In genomic region chr12:96303656-96304055, GRCh38 we compare ENCODE assay signal across 30 cellular contexts.
A peak's percentile ranks its signal among the peaks of the same experiment; 100 is the strongest.
DNase-seq lines count a peak whose midpoint lies in the region; ATAC-seq, FAIRE-seq and TF ChIP-seq lines count a peak whose summit lies in the region.
"Had no signal": no experiment of that assay in that cellular context is flagged by ENCODE, and none has a peak within 500 bp of the region (broad histone marks: within the 10 kb centered on the region; RNA-seq: fewer than 3 reads in every experiment).

No MANE protein-coding gene starts in this region.

- dilution Hi-C loops in endothelial cell of umbilical vein (cut with MboI; ENCODE audit: extremely low pct_ligation_motif_present, low sequenced_read_pairs): no loop called here

- no peak overlapping the region for H3K4me3 Mint-ChIP-seq in T-helper 17 cell
- H3K4me3 Mint-ChIP-seq: activated CD4-positive, alpha-beta T cell treated with anti-CD3 and anti-CD28 coated beads for 36 hours; activated naive CD8-positive, alpha-beta T cell treated with anti-CD3 and anti-CD28 coated beads, Interleukin-2, amount 10 ng/mL, durations not matched to agents 7 days and 5 days; effector memory CD8-positive, alpha-beta T cell; IgD-negative memory B cell; neural crest cell had no signal

- TF ChIP-seq CTCF in endothelial cell of umbilical vein (IDR thresholded peaks at IDR 0.05; ENCODE audit: extremely low read depth in 1 of 2, insufficient read depth in 1 of 2, low read depth in 1 of 2, low read length in 2 of 2): no peak
- no peak for TF ChIP-seq CTCF in gastrocnemius medialis (IDR thresholded peaks at IDR 0.05 in 4 of 5, conservative IDR thresholded peaks at IDR 0.05 in 1 of 5)

- in situ Hi-C loops in gastrocnemius medialis (cut with MboI; ENCODE audit: low sequenced_read_pairs in 4 of 4): no loop called here

- no peaks in the 10 kb centered on the region for H3K9me1 ChIP-seq in endothelial cell of umbilical vein (replicated peaks; ENCODE audit: control insufficient read depth, extremely low read depth, insufficient read depth, low read length)

- H3K36me3 ChIP-seq in endothelial cell of umbilical vein (ENCODE audit: control insufficient read depth in 2 of 2, extremely low read depth in 1 of 2, insufficient read depth in 2 of 2, low read length in 2 of 2): peaks cover 7 to 17% of the 10 kb centered on the region in 2 experiments
- peaks cover 12 to 53% of the 10 kb centered on the region in 2 experiments for H3K36me3 ChIP-seq in mesenchymal stem cell (ENCODE audit: control insufficient read depth in 1 of 2, insufficient read depth in 2 of 2, low read depth in 1 of 2, low read length in 2 of 2)
- no peaks in the 10 kb centered on the region for H3K36me3 ChIP-seq in gastrocnemius medialis

- no peak overlapping the region for H3K4ac ChIP-seq in mesenchymal stem cell (ENCODE audit: low read depth in 1 of 2, low read length in 2 of 2)

- H2AK5ac ChIP-seq in mesenchymal stem cell (ENCODE audit: low read length, severe bottlenecking): no peak overlapping the region

- H3K9ac ChIP-seq in endothelial cell of umbilical vein (replicated peaks; ENCODE audit: extremely low read depth, insufficient read depth, low read length) (no peak overlapping the region), mesenchymal stem cell (ENCODE audit: low read length) (no peak overlapping the region)

- peaks cover 7% of the 10 kb centered on the region for H3K79me1 ChIP-seq in mesenchymal stem cell (replicated peaks; ENCODE audit: low read length, poor library complexity, severe bottlenecking)

- no peak overlapping the region for H3K4me3 ChIP-seq in endothelial cell of umbilical vein (replicated peaks in 1 of 3; ENCODE audit: insufficient read depth in 1 of 3, low read depth in 1 of 3, low read length in 3 of 3)
- no peak overlapping the region for H3K4me3 ChIP-seq in mesenchymal stem cell (ENCODE audit: insufficient read depth in 1 of 2, low read depth in 1 of 2, low read length in 2 of 2)
- no peak overlapping the region for H3K4me3 ChIP-seq in gastrocnemius medialis
- H3K4me3 ChIP-seq: esophagus squamous epithelium, lung, right lobe of liver, SK-N-MC had no signal

- H3K23ac ChIP-seq in mesenchymal stem cell (ENCODE audit: low read length in 2 of 2): no peak overlapping the region

- peak overlapping the region; percentile 75 for H3K27ac Mint-ChIP-seq in T-helper 17 cell
- H3K27ac Mint-ChIP-seq: activated CD4-positive, alpha-beta T cell treated with anti-CD3 and anti-CD28 coated beads for 36 hours; activated naive CD8-positive, alpha-beta T cell treated with anti-CD3 and anti-CD28 coated beads, Interleukin-2, amount 10 ng/mL, durations not matched to agents 7 days and 5 days had no signal

- H3K27me3 Mint-ChIP-seq in T-helper 17 cell: no peaks in the 10 kb centered on the region
- H3K27me3 Mint-ChIP-seq: activated CD4-positive, alpha-beta T cell treated with anti-CD3 and anti-CD28 coated beads for 36 hours; activated naive CD8-positive, alpha-beta T cell treated with anti-CD3 and anti-CD28 coated beads, Interleukin-2, amount 10 ng/mL, durations not matched to agents 7 days and 5 days; effector memory CD8-positive, alpha-beta T cell; IgD-negative memory B cell had no signal

- intact Hi-C loops in endothelial cell of umbilical vein (cut with micrococcal nuclease): no loop called here
- intact Hi-C loops in gastrocnemius medialis (cut with DNase I; ENCODE audit: low total_unique reads): no loop called here

- CTCF ChIA-PET in endothelial cell of umbilical vein (lab: Charles Lee): interaction anchor here (0.6 to 1.7 kb wide), 5 partner anchors 8 to 213 kb away, joined by 3 to 8 read pairs (median 3); no protein-coding TSS in a partner anchor

- H3K14ac ChIP-seq in mesenchymal stem cell (ENCODE audit: low read length in 2 of 2): no peak overlapping the region

- TF ChIP-seq POLR2A in endothelial cell of umbilical vein (IDR thresholded peaks at IDR 0.05; ENCODE audit: low read depth, low read length) (no peak), gastrocnemius medialis (IDR thresholded peaks at IDR 0.05) (no peak)

- no peak overlapping the region for H2BK12ac ChIP-seq in mesenchymal stem cell (ENCODE audit: low read length in 2 of 2)

- H3K4me1 ChIP-seq in endothelial cell of umbilical vein (ENCODE audit: control insufficient read depth, extremely low read depth, insufficient read depth, low read length) (peaks cover 3% of the 10 kb centered on the region), mesenchymal stem cell (ENCODE audit: control insufficient read depth, insufficient read depth, low read depth, low read length) (peaks cover 1% of the 10 kb centered on the region), gastrocnemius medialis (no peaks in the 10 kb centered on the region)
- H3K4me1 ChIP-seq: right lobe of liver had no signal

- peak; percentile 9 for DNase-seq in LHCN-M2 (ENCODE audit: low read depth)
- no peak for DNase-seq in T-helper 17 cell
- DNase-seq in endothelial cell of umbilical vein (ENCODE audit: low read depth, low spot score): peak; percentile 32
- DNase-seq in mesenchymal stem cell: peak; percentile 7
- DNase-seq in NCI-H226: no peak
- DNase-seq in activated T-cell treated with anti-CD3 and anti-CD28 coated beads, Interleukin-2, amount 50 U/mL, for 1 hour: no peak
- no peak for DNase-seq in gastrocnemius medialis
- DNase-seq: activated CD4-positive, alpha-beta T cell treated with anti-CD3 and anti-CD28 coated beads for 36 hours; activated effector memory CD4-positive, alpha-beta T cell treated with Interleukin-2 at 50 U/mL for 16 hours; activated naive CD8-positive, alpha-beta T cell treated with anti-CD3 and anti-CD28 coated beads, Interleukin-2, amount 10 ng/mL, durations not matched to agents 7 days and 5 days; activated T-cell treated with anti-CD3 and anti-CD28 coated beads for 4 hours; effector memory CD8-positive, alpha-beta T cell; esophagus squamous epithelium; islet precursor cell; NCI-H1105; NCI-H187 treated with DMSO at 0.1 percent for 48 hours; NCI-H748 treated with DMSO at 0.1 percent for 48 hours; posterior cingulate gyrus; right lobe of liver; stimulated activated naive CD4-positive, alpha-beta T cell; T-helper 2 cell had no signal

- H2BK120ac ChIP-seq in mesenchymal stem cell (ENCODE audit: low read depth, low read length): no peak overlapping the region

- H3K27me3 ChIP-seq in endothelial cell of umbilical vein (ENCODE audit: control insufficient read depth in 2 of 2, insufficient read depth in 2 of 2, low read length in 2 of 2) (no peaks in the 10 kb centered on the region), mesenchymal stem cell (ENCODE audit: control insufficient read depth in 1 of 2, insufficient read depth in 1 of 2, low read length in 2 of 2) (no peaks in the 10 kb centered on the region), gastrocnemius medialis (no peaks in the 10 kb centered on the region)
- H3K27me3 ChIP-seq: esophagus squamous epithelium, right lobe of liver had no signal

- H3K4me2 ChIP-seq in endothelial cell of umbilical vein (ENCODE audit: insufficient read depth, low read length) (no peak overlapping the region), mesenchymal stem cell (ENCODE audit: low read length, poor library complexity, severe bottlenecking) (no peak overlapping the region)

- peaks cover 97% of the 10 kb centered on the region for H3K79me2 ChIP-seq in endothelial cell of umbilical vein (ENCODE audit: control insufficient read depth, insufficient read depth, low read length)

- no peak for FAIRE-seq in endothelial cell of umbilical vein (lab: Jason Lieb, UNC)
- FAIRE-seq: colon, GM18507, H54 had no signal

- no peak overlapping the region for H3K18ac ChIP-seq in mesenchymal stem cell (ENCODE audit: low read depth in 1 of 2, low read length in 2 of 2)

- no peak for ATAC-seq in T-helper 17 cell
- no peak for ATAC-seq in esophagus mucosa
- ATAC-seq in gastrocnemius medialis: no peak
- ATAC-seq: activated CD4-positive, alpha-beta T cell treated with anti-CD3 and anti-CD28 coated beads for 36 hours; effector memory CD8-positive, alpha-beta T cell had no signal

- BruUV-seq in endothelial cell of umbilical vein (replicated peaks; lab: Mats Ljungman, UMichigan): no TSS peak

- H3K9me3 ChIP-seq in T-helper 17 cell (ENCODE audit: control insufficient read depth, low read length, poor library complexity, severe bottlenecking) (no peaks in the 10 kb centered on the region), endothelial cell of umbilical vein (replicated peaks; ENCODE audit: control insufficient read depth, insufficient read depth, low read length) (no peaks in the 10 kb centered on the region), mesenchymal stem cell (ENCODE audit: control insufficient read depth, low read length) (no peaks in the 10 kb centered on the region), gastrocnemius medialis (no peaks in the 10 kb centered on the region)
- H3K9me3 ChIP-seq: esophagus squamous epithelium, right lobe of liver had no signal

- no peaks in the 10 kb centered on the region for H3K36me3 Mint-ChIP-seq in T-helper 17 cell (ENCODE audit: low read depth)

- no peak overlapping the region for H2BK5ac ChIP-seq in mesenchymal stem cell (ENCODE audit: low read depth, low read length, poor library complexity, severe bottlenecking)

- H2BK15ac ChIP-seq in mesenchymal stem cell (ENCODE audit: low read depth, poor library complexity, severe bottlenecking): no peak overlapping the region

- H4K20me1 ChIP-seq in endothelial cell of umbilical vein (replicated peaks; ENCODE audit: control insufficient read depth, extremely low read depth, insufficient read depth, low read length): peaks cover 18% of the 10 kb centered on the region

- H3K27ac ChIP-seq in endothelial cell of umbilical vein (ENCODE audit: insufficient read depth, low read depth, low read length) (no peak overlapping the region), mesenchymal stem cell (ENCODE audit: low read length, poor library complexity, severe bottlenecking) (no peak overlapping the region), gastrocnemius medialis (no peak overlapping the region)
- H3K27ac ChIP-seq: C4-2B, esophagus squamous epithelium, right lobe of liver had no signal

- H3K4me1 Mint-ChIP-seq in T-helper 17 cell: peaks cover 8% of the 10 kb centered on the region

- H4K91ac ChIP-seq in mesenchymal stem cell (ENCODE audit: low read length): no peak overlapping the region

- H2AFZ ChIP-seq in endothelial cell of umbilical vein (ENCODE audit: low read depth, low read length) (no peak overlapping the region), mesenchymal stem cell (ENCODE audit: low read depth, low read length) (no peak overlapping the region)

- H4K8ac ChIP-seq in mesenchymal stem cell (ENCODE audit: low read length): no peak overlapping the region

- POLR2A ChIA-PET in endothelial cell of umbilical vein (lab: Charles Lee): interaction anchor here (1.3 kb wide), 1 partner anchor 135 kb away, joined by 3 read pairs; no protein-coding TSS in a partner anchor

TF ChIP-seq in endothelial cell of umbilical vein, 7 proteins besides CTCF, POLR2A, EP300 and RAD21 (continues in another document):
- TF ChIP-seq POLR2AphosphoS5 (IDR thresholded peaks at IDR 0.05; ENCODE audit: insufficient read depth, low read depth, low read length): no peak
- no peak for TF ChIP-seq GATA2 (IDR thresholded peaks at IDR 0.05; ENCODE audit: insufficient read depth, insufficient read length, low read depth, low read length)
- no peak for TF ChIP-seq MYC (IDR thresholded peaks at IDR 0.05; ENCODE audit: low read depth, low read length)

Comparison
In these comparisons a context has a peak if more than half of its experiments do, and no peak if none do; other contexts are left out.
1. DNase-seq: peak in LHCN-M2 (single experiment), endothelial cell of umbilical vein (single experiment) and mesenchymal stem cell (single experiment); none in T-helper 17 cell (0 of 3), NCI-H226 (single experiment), activated T-cell treated with anti-CD3 and anti-CD28 coated beads, Interleukin-2, amount 50 U/mL, for 1 hour (single experiment) and gastrocnemius medialis (0 of 2).